In the genomic region with DNA sequence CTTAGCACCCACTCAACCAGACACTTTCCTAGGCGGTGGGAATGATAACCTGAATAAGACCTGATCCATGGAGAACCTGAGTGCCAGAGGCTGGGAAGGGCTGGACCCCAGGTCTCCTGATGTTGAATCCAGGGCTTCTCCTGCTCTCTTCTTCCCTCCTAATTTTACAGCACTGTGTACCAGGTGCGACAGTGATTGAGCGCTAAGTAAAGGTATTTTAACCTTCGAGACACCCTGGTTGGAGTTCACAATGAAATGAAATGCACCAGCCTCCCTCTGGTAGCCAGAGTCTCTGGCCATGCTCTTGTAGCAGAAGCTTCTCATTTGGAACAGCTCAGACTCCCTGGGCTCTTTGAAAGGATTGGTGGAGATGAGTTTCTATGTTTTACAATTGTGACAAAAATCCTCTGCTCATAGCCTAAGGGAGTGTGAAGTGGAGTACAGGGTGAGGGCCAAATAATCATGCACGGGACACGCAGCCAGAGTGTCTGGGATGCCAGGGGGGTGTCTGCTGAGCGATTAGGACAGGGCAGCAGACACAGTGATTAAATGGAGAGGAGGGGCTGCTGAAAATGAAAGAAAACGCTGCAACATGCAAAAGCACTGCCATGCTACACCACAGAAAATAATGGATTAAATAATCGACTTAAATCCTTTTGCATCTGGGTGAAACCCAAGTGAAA, we compare ENCODE assay signal across 25 cellular contexts.
DNase-seq lines count a peak whose midpoint lies in the region; ATAC-seq and TF ChIP-seq lines count a peak whose summit lies in the region.
"Had no signal": no experiment of that assay in that cellular context is flagged by ENCODE, and none has a peak within 500 bp of the region (broad histone marks: within the 10 kb centered on the region; RNA-seq: fewer than 3 reads in every experiment).

No MANE protein-coding gene starts in this region.

- peak overlapping the region; percentile 34 for H3K27ac Mint-ChIP-seq in neural progenitor cell
- H3K27ac Mint-ChIP-seq: activated T-helper 1 cell treated with anti-CD3 and anti-CD28 coated beads, Interleukin-12 subunit alpha, Interleukin-12 subunit beta, Interleukin-2, Interleukin-4 antibody, amounts not matched to agents 30 ng/mL and 10 ng/mL and 1 ng/mL, durations not matched to agents 14 hours and 24 hours and 36 hours; CD4-positive, alpha-beta T cell had no signal

- H3K9me3 ChIP-seq in DND-41 (ENCODE audit: insufficient read depth, low read length, severe bottlenecking) (no peaks in the 10 kb centered on the region), SJCRH30 (replicated peaks) (no peaks in the 10 kb centered on the region), neural progenitor cell (ENCODE audit: low read depth) (no peaks in the 10 kb centered on the region)
- H3K9me3 ChIP-seq: esophagus squamous epithelium, testis, vagina had no signal

- H3K79me2 ChIP-seq in DND-41 (ENCODE audit: insufficient read depth, low read length) (no peaks in the 10 kb centered on the region), neural progenitor cell (ENCODE audit: low read depth) (no peaks in the 10 kb centered on the region)

- H2AFZ ChIP-seq in DND-41 (ENCODE audit: low read depth, low read length) (no peak overlapping the region), neural progenitor cell (replicated peaks) (no peak overlapping the region)

- H3K27me3 Mint-ChIP-seq in neural progenitor cell (ENCODE audit: insufficient read depth, low read depth), result peaks cover 12% of the 10 kb centered on the region

- H3K27me3 ChIP-seq in DND-41 (ENCODE audit: insufficient read depth, low read length, poor library complexity), result peaks cover 3% of the 10 kb centered on the region
- H3K27me3 ChIP-seq in SJCRH30, result no peaks in the 10 kb centered on the region
- H3K27me3 ChIP-seq in neural progenitor cell, result peaks cover 1% of the 10 kb centered on the region
- H3K27me3 ChIP-seq: esophagus squamous epithelium, testis, vagina had no signal

- H3K36me3 ChIP-seq in DND-41 (ENCODE audit: insufficient read depth, low read length), result no peaks in the 10 kb centered on the region
- H3K36me3 ChIP-seq in SJCRH30, result no peaks in the 10 kb centered on the region
- H3K36me3 ChIP-seq in neural progenitor cell, result no peaks in the 10 kb centered on the region
- H3K36me3 ChIP-seq: esophagus squamous epithelium, vagina, WERI-Rb-1 had no signal

- TF ChIP-seq CTCF in DND-41 (IDR thresholded peaks at IDR 0.05; ENCODE audit: borderline replicate concordance, extremely low read depth, low read length, poor library complexity, severe bottlenecking), result no peak
- no peak for TF ChIP-seq CTCF in foreskin fibroblast (IDR thresholded peaks at IDR 0.05; ENCODE audit: low read depth, low read length)
- TF ChIP-seq CTCF in neural progenitor cell (IDR thresholded peaks at IDR 0.05), result no peak

- H3K4me1 ChIP-seq in DND-41 (ENCODE audit: insufficient read depth, low read length), result no peaks in the 10 kb centered on the region
- H3K4me1 ChIP-seq in SJCRH30, result no peaks in the 10 kb centered on the region
- peaks cover 4% of the 10 kb centered on the region for H3K4me1 ChIP-seq in neural progenitor cell
- H3K4me1 ChIP-seq: esophagus squamous epithelium, testis had no signal

- ATAC-seq in DND-41 (ENCODE audit: insufficient read depth, low read depth) (no peak), HG02973 (IDR thresholded peaks at IDR 0.05; ENCODE audit: unreplicated experiment) (no peak)

- no peaks in the 10 kb centered on the region for H3K36me3 Mint-ChIP-seq in neural progenitor cell

- H3K4me2 ChIP-seq in DND-41 (ENCODE audit: insufficient read depth, low read length), result peak overlapping the region; percentile 42; the same call in 1 of the 2 replicates
- H3K4me2 ChIP-seq in neural progenitor cell, result no peak overlapping the region

- H3K9me3 Mint-ChIP-seq in neural progenitor cell, result peaks cover 2% of the 10 kb centered on the region
- H3K9me3 Mint-ChIP-seq: activated T-helper 1 cell treated with anti-CD3 and anti-CD28 coated beads, Interleukin-12 subunit alpha, Interleukin-12 subunit beta, Interleukin-2, Interleukin-4 antibody, amounts not matched to agents 30 ng/mL and 10 ng/mL and 1 ng/mL, durations not matched to agents 14 hours and 24 hours and 36 hours; CD4-positive, alpha-beta T cell had no signal

- peaks cover 7% of the 10 kb centered on the region for H3K4me1 Mint-ChIP-seq in neural progenitor cell

- no peaks in the 10 kb centered on the region for H4K20me1 ChIP-seq in DND-41 (ENCODE audit: insufficient read depth, low read length)
- no peaks in the 10 kb centered on the region for H4K20me1 ChIP-seq in neural progenitor cell (ENCODE audit: low read depth)

- in situ Hi-C loops in G401 (cut with HindIII; ENCODE audit: low sequenced_read_pairs), result no loop called here

- no peaks in the 10 kb centered on the region for H3F3A ChIP-seq in neural progenitor cell (ENCODE audit: low read depth)

- H3K9ac ChIP-seq in DND-41 (ENCODE audit: low read depth, low read length) (no peak overlapping the region), neural progenitor cell (no peak overlapping the region)

- H3K4me3 ChIP-seq in DND-41 (ENCODE audit: low read depth in 1 of 2, low read length in 2 of 2) (no peak overlapping the region), SJCRH30 (peak overlapping the region; percentile 19; the same call in 1 of the 2 replicates), foreskin fibroblast (ENCODE audit: low read depth in 1 of 2, low read length in 2 of 2) (peak overlapping the region; percentile 11 to 41), neural progenitor cell (no peak overlapping the region)
- H3K4me3 ChIP-seq: esophagus squamous epithelium, testis, vagina had no signal

- no peak overlapping the region for H3K4me3 Mint-ChIP-seq in neural progenitor cell
- H3K4me3 Mint-ChIP-seq: activated T-helper 1 cell treated with anti-CD3 and anti-CD28 coated beads, Interleukin-12 subunit alpha, Interleukin-12 subunit beta, Interleukin-2, Interleukin-4 antibody, amounts not matched to agents 30 ng/mL and 10 ng/mL and 1 ng/mL, durations not matched to agents 14 hours and 24 hours and 36 hours; CD4-positive, alpha-beta T cell had no signal

- DNase-seq in DND-41 (no peak), SJCRH30 (no peak), foreskin fibroblast (peak in 1 of 2 donors; percentile 18), neural progenitor cell (ENCODE audit: low spot score) (no peak), amniotic stem cell (lab: John Stamatoyannopoulos, UW) (no peak), COR-L47 (lab: John Stamatoyannopoulos, UW) (no peak), G401 (ENCODE audit: low spot score) (no peak)
- DNase-seq: activated CD4-positive, alpha-beta T cell treated with anti-CD3 and anti-CD28 coated beads, Interleukin-2, amount 50 U/mL, for 4 hours; activated naive CD4-positive, alpha-beta T cell treated with anti-CD3 and anti-CD28 coated beads, Interleukin-2, amount 50 U/mL, for 16 hours; CD4-positive, alpha-beta T cell; esophagus squamous epithelium; GDM1; NCI-H1694 treated with DMSO at 0.1 percent for 48 hours; NCI-H226; NCI-H774; nucleus accumbens; stimulated activated CD4-positive, alpha-beta T cell treated with anti-CD3 and anti-CD28 coated beads, Interleukin-12 subunit alpha, Interleukin-12 subunit beta, amount 100 ng/mL, for 4 hours; stimulated activated CD4-positive, alpha-beta T cell treated with anti-CD3 and anti-CD28 coated beads, Interleukin-4, amount 100 ng/mL, for 4 hours; stimulated activated naive CD4-positive, alpha-beta T cell; T-helper 9 cell; testis; WERI-Rb-1 had no signal

- H3K27ac ChIP-seq in DND-41 (ENCODE audit: low read length) (no peak overlapping the region), SJCRH30 (no peak overlapping the region), neural progenitor cell (no peak overlapping the region)
- H3K27ac ChIP-seq: esophagus squamous epithelium, testis, vagina, WERI-Rb-1 had no signal

Comparison
In these comparisons a context has a peak if more than half of its experiments do, and no peak if none do; other contexts are left out.
1. H3K4me3 ChIP-seq: peak in SJCRH30 (single experiment) and foreskin fibroblast (2 of 2); none in DND-41 (0 of 2) and neural progenitor cell (single experiment).